1 cellular context compared by ENCODE assay signal in genomic region chr2:36965196-36965595, GRCh38.
TF ChIP-seq lines count a peak whose summit lies in the region.

No MANE protein-coding gene starts in this region.

TF ChIP-seq in GM12878, 131 proteins besides CTCF, POLR2A, EP300 and RAD21 (continued from another document):
- TF ChIP-seq, protein P1, sequence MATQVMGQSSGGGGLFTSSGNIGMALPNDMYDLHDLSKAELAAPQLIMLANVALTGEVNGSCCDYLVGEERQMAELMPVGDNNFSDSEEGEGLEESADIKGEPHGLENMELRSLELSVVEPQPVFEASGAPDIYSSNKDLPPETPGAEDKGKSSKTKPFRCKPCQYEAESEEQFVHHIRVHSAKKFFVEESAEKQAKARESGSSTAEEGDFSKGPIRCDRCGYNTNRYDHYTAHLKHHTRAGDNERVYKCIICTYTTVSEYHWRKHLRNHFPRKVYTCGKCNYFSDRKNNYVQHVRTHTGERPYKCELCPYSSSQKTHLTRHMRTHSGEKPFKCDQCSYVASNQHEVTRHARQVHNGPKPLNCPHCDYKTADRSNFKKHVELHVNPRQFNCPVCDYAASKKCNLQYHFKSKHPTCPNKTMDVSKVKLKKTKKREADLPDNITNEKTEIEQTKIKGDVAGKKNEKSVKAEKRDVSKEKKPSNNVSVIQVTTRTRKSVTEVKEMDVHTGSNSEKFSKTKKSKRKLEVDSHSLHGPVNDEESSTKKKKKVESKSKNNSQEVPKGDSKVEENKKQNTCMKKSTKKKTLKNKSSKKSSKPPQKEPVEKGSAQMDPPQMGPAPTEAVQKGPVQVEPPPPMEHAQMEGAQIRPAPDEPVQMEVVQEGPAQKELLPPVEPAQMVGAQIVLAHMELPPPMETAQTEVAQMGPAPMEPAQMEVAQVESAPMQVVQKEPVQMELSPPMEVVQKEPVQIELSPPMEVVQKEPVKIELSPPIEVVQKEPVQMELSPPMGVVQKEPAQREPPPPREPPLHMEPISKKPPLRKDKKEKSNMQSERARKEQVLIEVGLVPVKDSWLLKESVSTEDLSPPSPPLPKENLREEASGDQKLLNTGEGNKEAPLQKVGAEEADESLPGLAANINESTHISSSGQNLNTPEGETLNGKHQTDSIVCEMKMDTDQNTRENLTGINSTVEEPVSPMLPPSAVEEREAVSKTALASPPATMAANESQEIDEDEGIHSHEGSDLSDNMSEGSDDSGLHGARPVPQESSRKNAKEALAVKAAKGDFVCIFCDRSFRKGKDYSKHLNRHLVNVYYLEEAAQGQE (IDR thresholded peaks at IDR 0.05; ENCODE audit: low read depth, low read length): no peak
- TF ChIP-seq MTA2 (IDR thresholded peaks at IDR 0.05; ENCODE audit: low read depth) (no peak), MXI1 (IDR thresholded peaks at IDR 0.05; ENCODE audit: low read depth, low read length) (no peak)
